22 cellular contexts compared by ENCODE assay signal in the genomic region with DNA sequence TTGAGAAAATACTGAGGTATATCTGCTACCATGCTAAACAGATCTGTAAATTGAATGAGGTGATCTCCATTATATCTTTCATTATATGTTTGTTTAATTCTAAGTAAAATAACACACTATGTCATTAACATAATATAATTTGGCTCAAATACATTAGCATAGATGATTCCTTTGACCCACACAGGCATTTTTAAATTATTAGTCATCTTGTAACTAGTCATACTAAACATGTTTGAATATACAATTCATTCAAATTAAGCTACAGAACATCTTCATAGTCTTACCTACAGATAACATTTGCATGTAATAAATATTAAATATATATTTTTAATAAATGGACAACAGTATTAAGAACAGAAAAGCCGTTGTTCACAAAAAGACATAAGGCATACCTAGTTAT. TPM values are rescaled to one million over a fixed set of nuclear protein-coding genes. Genes with fewer than 3 reads are reported as not detected.
"Had no signal": no experiment of that assay in that cellular context is flagged by ENCODE, and none has a peak within 500 bp of the region (broad histone marks: within the 10 kb centered on the region; RNA-seq: fewer than 3 reads in every experiment).

No MANE protein-coding gene starts in this region.

- H3K36me3 ChIP-seq: ascending aorta, cardiac muscle cell, right atrium auricular region, tibial nerve, uterus had no signal

- H3K9me3 Mint-ChIP-seq: activated CD4-positive, alpha-beta T cell treated with anti-CD3 and anti-CD28 coated beads, Interleukin-2, amount 10 ng/mL, durations not matched to agents 7 days and 5 days; activated naive CD8-positive, alpha-beta T cell treated with anti-CD3 and anti-CD28 coated beads, Interleukin-2, amount 50 U/mL, for 24 hours; natural killer cell; T-helper 2 cell treated with Interferon-gamma antibody and Interleukin-4, amounts not matched to agents 5 μg/mL and 100 μg/mL, for 36 hours had no signal

- H3K27ac Mint-ChIP-seq: activated CD4-positive, alpha-beta T cell treated with anti-CD3 and anti-CD28 coated beads, Interleukin-2, amount 10 ng/mL, durations not matched to agents 7 days and 5 days; activated naive CD4-positive, alpha-beta T cell treated with anti-CD3 and anti-CD28 coated beads for 36 hours; activated naive CD8-positive, alpha-beta T cell treated with anti-CD3 and anti-CD28 coated beads, Interleukin-2, amount 50 U/mL, for 24 hours; endodermal cell; natural killer cell; T-helper 2 cell treated with Interferon-gamma antibody and Interleukin-4, amounts not matched to agents 5 μg/mL and 100 μg/mL, for 36 hours had no signal

- H3K27me3 ChIP-seq: ascending aorta, cardiac muscle cell, dorsolateral prefrontal cortex, right atrium auricular region, tibial nerve, uterus had no signal

- ATAC-seq: activated naive CD8-positive, alpha-beta T cell treated with anti-CD3 and anti-CD28 coated beads, Interleukin-2, amount 50 U/mL, for 24 hours; natural killer cell had no signal

- H3K4me3 ChIP-seq: ascending aorta, cardiac muscle cell, dorsolateral prefrontal cortex, right atrium auricular region, tibial nerve, uterus had no signal

- H3K27me3 Mint-ChIP-seq: activated CD4-positive, alpha-beta T cell treated with anti-CD3 and anti-CD28 coated beads, Interleukin-2, amount 10 ng/mL, durations not matched to agents 7 days and 5 days; activated naive CD8-positive, alpha-beta T cell treated with anti-CD3 and anti-CD28 coated beads, Interleukin-2, amount 50 U/mL, for 24 hours had no signal

- H3K9me3 ChIP-seq: ascending aorta, right atrium auricular region, uterus had no signal

- H3K4me3 Mint-ChIP-seq: activated CD4-positive, alpha-beta T cell treated with anti-CD3 and anti-CD28 coated beads, Interleukin-2, amount 10 ng/mL, durations not matched to agents 7 days and 5 days; activated naive CD4-positive, alpha-beta T cell treated with anti-CD3 and anti-CD28 coated beads for 36 hours; activated naive CD8-positive, alpha-beta T cell treated with anti-CD3 and anti-CD28 coated beads, Interleukin-2, amount 50 U/mL, for 24 hours; endodermal cell; natural killer cell; T-helper 2 cell treated with Interferon-gamma antibody and Interleukin-4, amounts not matched to agents 5 μg/mL and 100 μg/mL, for 36 hours had no signal

- H3K36me3 Mint-ChIP-seq: natural killer cell had no signal

- DNase-seq: activated CD4-positive, alpha-beta T cell treated with anti-CD3 and anti-CD28 coated beads, Interleukin-2, amount 10 ng/mL, durations not matched to agents 7 days and 5 days; activated naive CD4-positive, alpha-beta T cell treated with anti-CD3 and anti-CD28 coated beads for 36 hours; activated naive CD8-positive, alpha-beta T cell treated with anti-CD3 and anti-CD28 coated beads, Interleukin-2, amount 50 U/mL, for 24 hours; activated T-cell treated with anti-CD3 and anti-CD28 coated beads for 4 hours; dorsolateral prefrontal cortex; endodermal cell; glutamatergic neuron; hypothalamus; mesendoderm; natural killer cell; posterior cingulate gyrus; stimulated activated CD4-positive, alpha-beta T cell treated with anti-CD3 and anti-CD28 coated beads, Interleukin-4, amount 100 ng/mL, for 24 hours; stimulated activated CD8-positive, alpha-beta memory T cell treated with anti-CD3 and anti-CD28 coated beads, Interleukin-4, amount 100 ng/mL, for 48 hours; stimulated activated naive CD4-positive, alpha-beta T cell treated with Interleukin-2 at 50 U/mL for 16 hours; substantia nigra; uterus had no signal

- H3K4me1 ChIP-seq: ascending aorta, right atrium auricular region, tibial nerve, uterus had no signal

- H3K27ac ChIP-seq: ascending aorta, cardiac muscle cell, right atrium auricular region, tibial nerve, uterus had no signal

- H3K4me1 Mint-ChIP-seq: activated CD4-positive, alpha-beta T cell treated with anti-CD3 and anti-CD28 coated beads, Interleukin-2, amount 10 ng/mL, durations not matched to agents 7 days and 5 days; activated naive CD8-positive, alpha-beta T cell treated with anti-CD3 and anti-CD28 coated beads, Interleukin-2, amount 50 U/mL, for 24 hours; natural killer cell had no signal

RNA-seq across cellular contexts. Expression of a gene that starts 52.7 kb away (rescaled TPM):
- total RNA-seq: activated CD4-positive, alpha-beta T cell treated with anti-CD3 and anti-CD28 coated beads, Interleukin-2, amount 10 ng/mL, durations not matched to agents 7 days and 5 days; activated CD8-positive, alpha-beta memory T cell treated with anti-CD3 and anti-CD28 coated beads for 36 hours; activated naive CD4-positive, alpha-beta T cell treated with anti-CD3 and anti-CD28 coated beads for 36 hours had no signal
